In genomic region chr1:94608142-94608851, GRCh38 we compare ENCODE assay signal across 1 cellular context.
TF ChIP-seq lines count a peak whose summit lies in the region.

No MANE protein-coding gene starts in this region.

TF ChIP-seq in H1, 55 proteins besides CTCF, POLR2A, EP300 and RAD21:
- TF ChIP-seq JUND (IDR thresholded peaks at IDR 0.05; ENCODE audit: low read length) (no peak), CTBP2 (IDR thresholded peaks at IDR 0.05; ENCODE audit: borderline replicate concordance, insufficient read depth, insufficient read length, low read length) (no peak), USF2 (IDR thresholded peaks at IDR 0.05; ENCODE audit: low read length) (no peak)
TF ChIP-seq in H1: peak in this region for 0.
